Comparison of ENCODE assay signal across 15 cellular contexts in the genomic region with DNA sequence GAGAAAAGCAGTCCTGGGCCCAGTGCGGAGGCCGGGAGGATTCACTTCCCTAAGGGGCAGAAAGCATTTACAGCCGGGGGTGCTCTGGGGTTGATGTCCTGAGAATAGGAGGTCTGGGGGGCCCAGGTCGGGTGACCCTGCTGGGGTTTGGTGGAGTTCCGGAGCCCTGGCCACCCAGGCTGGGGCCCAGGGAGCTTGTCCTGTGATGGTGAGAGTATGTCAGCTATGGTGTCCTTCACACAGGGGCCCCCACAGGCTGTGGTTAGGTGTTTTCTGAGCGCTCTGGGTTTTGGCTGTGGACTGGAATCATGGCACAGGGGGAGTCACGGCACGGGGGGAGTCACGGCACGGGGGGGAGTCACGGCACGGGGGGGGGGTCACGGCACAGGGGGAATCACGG.
"Had no signal": no experiment of that assay in that cellular context is flagged by ENCODE, and none has a peak within 500 bp of the region (broad histone marks: within the 10 kb centered on the region; RNA-seq: fewer than 3 reads in every experiment).

No MANE protein-coding gene starts in this region.

- H3K4me1 ChIP-seq: heart left ventricle, right atrium auricular region, testis, tibial nerve, upper lobe of right lung, vagina had no signal

- H3K4me3 ChIP-seq: coronary artery, right atrium auricular region, smooth muscle cell, tibial nerve, upper lobe of right lung, vagina had no signal

- H3K27ac ChIP-seq: coronary artery, heart left ventricle, right atrium auricular region, testis, tibial nerve, upper lobe of right lung, vagina had no signal

- ATAC-seq: heart left ventricle; left colon; naive thymus-derived CD4-positive, alpha-beta T cell; upper lobe of right lung had no signal

- H3K27ac Mint-ChIP-seq: naive thymus-derived CD4-positive, alpha-beta T cell; stimulated activated naive CD8-positive, alpha-beta T cell treated with anti-CD3 and anti-CD28 coated beads, Interleukin-15, Interleukin-2, amounts not matched to agents 100 ng/mL and 50 ng/mL, for 24 hours had no signal

- H3K27me3 ChIP-seq: right atrium auricular region, testis, vagina had no signal

- H3K36me3 Mint-ChIP-seq: naive thymus-derived CD4-positive, alpha-beta T cell had no signal

- H3K9me3 Mint-ChIP-seq: naive thymus-derived CD4-positive, alpha-beta T cell; stimulated activated naive CD8-positive, alpha-beta T cell treated with anti-CD3 and anti-CD28 coated beads, Interleukin-15, Interleukin-2, amounts not matched to agents 100 ng/mL and 50 ng/mL, for 24 hours had no signal

- H3K4me3 Mint-ChIP-seq: stimulated activated naive CD8-positive, alpha-beta T cell treated with anti-CD3 and anti-CD28 coated beads, Interleukin-15, Interleukin-2, amounts not matched to agents 100 ng/mL and 50 ng/mL, for 24 hours had no signal

- H3K9me3 ChIP-seq: heart left ventricle, right atrium auricular region, testis, tibial nerve, upper lobe of right lung, vagina had no signal

- DNase-seq: effector CD4-positive, alpha-beta T cell; heart left ventricle; hippocampal formation; left colon; mammary epithelial cell; naive thymus-derived CD4-positive, alpha-beta T cell; stimulated activated CD4-positive, alpha-beta T cell treated with anti-CD3 and anti-CD28 coated beads, Interleukin-2, amount 100 ng/mL, for 48 hours; testis; upper lobe of right lung had no signal

- H3K36me3 ChIP-seq: heart left ventricle, right atrium auricular region, tibial nerve, upper lobe of right lung, vagina had no signal
